2 cellular contexts compared by ENCODE assay signal in genomic region chr9:131100445-131100844, GRCh38.
A peak's percentile ranks its signal among the peaks of the same experiment; 100 is the strongest.
TF ChIP-seq lines count a peak whose summit lies in the region.

No MANE protein-coding gene starts in this region.

TF ChIP-seq in HepG2, 621 proteins besides CTCF, POLR2A, EP300 and RAD21:
- TF ChIP-seq ZNF567 (CRISPR knock-in tag; IDR thresholded peaks at IDR 0.05; ENCODE audit: borderline replicate concordance) (no peak), SRF (IDR thresholded peaks at IDR 0.05; ENCODE audit: low read depth, low read length) (peak; percentile 75; the same call in 1 of the 2 replicates)
TF ChIP-seq in HepG2: peak in this region for 1.

TF ChIP-seq in HEK293T, 16 proteins besides CTCF, POLR2A, EP300 and RAD21:
- no peak for TF ChIP-seq LEF1 (IDR thresholded peaks at IDR 0.05; ENCODE audit: borderline replicate concordance)
- no peak for TF ChIP-seq CTBP1 (IDR thresholded peaks at IDR 0.05; ENCODE audit: borderline replicate concordance)
- TF ChIP-seq FOXA1 (IDR thresholded peaks at IDR 0.05) = no peak
- TF ChIP-seq BHLHE40 (IDR thresholded peaks at IDR 0.05; ENCODE audit: borderline replicate concordance) = no peak
- no peak for TF ChIP-seq ARNT (IDR thresholded peaks at IDR 0.05)
- no peak for TF ChIP-seq SUZ12 (IDR thresholded peaks at IDR 0.05)
